Comparison of ENCODE assay signal across 8 cellular contexts in genomic region chr11:67353317-67354313, GRCh38. TPM values are rescaled to one million over a fixed set of nuclear protein-coding genes. Genes with fewer than 3 reads are reported as not detected.
DNase-seq lines count a peak whose midpoint lies in the region; ATAC-seq and FAIRE-seq lines count a peak whose summit lies in the region.

Gene POLD4 (minus strand): TSS chr11:67353546. CDS start chr11:67353399, 147 bp downstream.

- peak within 1 kb of the TSS; percentile 96 to 99 for H3K27ac Mint-ChIP-seq in effector memory CD8-positive, alpha-beta T cell

- H2AFZ ChIP-seq in mesenchymal stem cell (ENCODE audit: low read depth, low read length), result no peak within 1 kb of the TSS

- H3K23ac ChIP-seq in mesenchymal stem cell (ENCODE audit: low read length in 2 of 2), result peak within 1 kb of the TSS; percentile 9 to 16

- H3K9me3 ChIP-seq in mesenchymal stem cell (ENCODE audit: control insufficient read depth, low read length), result no peaks in the 10 kb centered on the region

- H3K9ac ChIP-seq in mesenchymal stem cell (ENCODE audit: low read length), result peak within 1 kb of the TSS; percentile 94

- H4K8ac ChIP-seq in mesenchymal stem cell (ENCODE audit: low read length), result peak within 1 kb of the TSS; percentile 95

- FAIRE-seq in HTR-8/SVneo (lab: Jason Lieb, UNC), result peak; percentile 96

- peak within 1 kb of the TSS; percentile 98 for H4K91ac ChIP-seq in mesenchymal stem cell (ENCODE audit: low read length)

- H3K9me3 Mint-ChIP-seq in effector memory CD8-positive, alpha-beta T cell, result no peaks in the 10 kb centered on the region

- peaks cover 18% of the 10 kb centered on the region for H3K36me3 Mint-ChIP-seq in effector memory CD8-positive, alpha-beta T cell (ENCODE audit: insufficient read depth)

- H3K4ac ChIP-seq in mesenchymal stem cell (ENCODE audit: low read depth in 1 of 2, low read length in 2 of 2), result peak within 1 kb of the TSS; percentile 69 to 83

- peak within 1 kb of the TSS; percentile 99 for H3K27ac ChIP-seq in mesenchymal stem cell (ENCODE audit: low read length, poor library complexity, severe bottlenecking)

- no peaks in the 10 kb centered on the region for H3K27me3 Mint-ChIP-seq in effector memory CD8-positive, alpha-beta T cell

- no peaks in the 10 kb centered on the region for H3K27me3 ChIP-seq in mesenchymal stem cell (ENCODE audit: control insufficient read depth in 1 of 2, insufficient read depth in 1 of 2, low read length in 2 of 2)

- peak within 1 kb of the TSS in 1 of 2 experiments; percentile 88 for H3K14ac ChIP-seq in mesenchymal stem cell (ENCODE audit: low read length in 2 of 2)

- peaks cover 38 to 52% of the 10 kb centered on the region in 2 donors for H3K4me1 Mint-ChIP-seq in effector memory CD8-positive, alpha-beta T cell (ENCODE audit: low read depth in 2 of 2)

- 5% methylated on average over 30 of the region's 42 CpGs for WGBS in mesenchymal stem cell

- peaks cover 7% of the 10 kb centered on the region for H3K79me1 ChIP-seq in mesenchymal stem cell (replicated peaks; ENCODE audit: low read length, poor library complexity, severe bottlenecking)

- H2BK5ac ChIP-seq in mesenchymal stem cell (ENCODE audit: low read depth, low read length, poor library complexity, severe bottlenecking), result peak within 1 kb of the TSS; percentile 87

- H2BK12ac ChIP-seq in mesenchymal stem cell (ENCODE audit: low read length in 2 of 2), result peak within 1 kb of the TSS; percentile 65 to 82

- peak within 1 kb of the TSS; percentile 94 to 95 for H3K18ac ChIP-seq in mesenchymal stem cell (ENCODE audit: low read depth in 1 of 2, low read length in 2 of 2)

- H3K36me3 ChIP-seq in mesenchymal stem cell (ENCODE audit: control insufficient read depth in 1 of 2, insufficient read depth in 2 of 2, low read depth in 1 of 2, low read length in 2 of 2), result peaks cover 5 to 6% of the 10 kb centered on the region in 2 experiments

- peak; percentile 74 for ATAC-seq in GM21381 (IDR thresholded peaks at IDR 0.05; ENCODE audit: unreplicated experiment)
- ATAC-seq in effector memory CD8-positive, alpha-beta T cell (replicated peaks), result peak; percentile 85

- peak within 1 kb of the TSS; percentile 90 for H2BK15ac ChIP-seq in mesenchymal stem cell (ENCODE audit: low read depth, poor library complexity, severe bottlenecking)

- H2BK120ac ChIP-seq in mesenchymal stem cell (ENCODE audit: low read depth, low read length), result peak within 1 kb of the TSS; percentile 82

- peaks cover 53% of the 10 kb centered on the region for H3K4me1 ChIP-seq in mesenchymal stem cell (ENCODE audit: control insufficient read depth, insufficient read depth, low read depth, low read length)

- H3K4me2 ChIP-seq in mesenchymal stem cell (ENCODE audit: low read length, poor library complexity, severe bottlenecking), result peak within 1 kb of the TSS; percentile 84

- H2AK5ac ChIP-seq in mesenchymal stem cell (ENCODE audit: low read length, severe bottlenecking), result peak within 1 kb of the TSS; percentile 91

- H3K4me3 Mint-ChIP-seq in effector memory CD8-positive, alpha-beta T cell, result peak within 1 kb of the TSS; percentile 92 to 96

- DNase-seq in COR-L47 (lab: John Stamatoyannopoulos, UW), result peak; percentile 87
- DNase-seq in HTR-8/SVneo (ENCODE audit: insufficient read length, low spot score), result peak; percentile 99
- peak; percentile 98 for DNase-seq in NOMO-1 treated with DMSO at 0.1 percent for 48 hours (lab: John Stamatoyannopoulos, UW; ENCODE audit: unreplicated experiment)
- peak; percentile 89 to 91 for DNase-seq in activated CD8-positive, alpha-beta memory T cell treated with anti-CD3 and anti-CD28 coated beads for 4 hours (ENCODE audit: low read depth in 2 of 2)
- DNase-seq in effector memory CD8-positive, alpha-beta T cell, result peak; percentile 91 to 93 (median 92)
- DNase-seq in mesenchymal stem cell, result peak; percentile 98
- peak; percentile 92 for DNase-seq in stimulated activated CD8-positive, alpha-beta memory T cell treated with anti-CD3 and anti-CD28 coated beads, Interleukin-12 subunit alpha, Interleukin-12 subunit beta, amount 100 ng/mL, for 24 hours (ENCODE audit: extremely low read depth)

- H3K4me3 ChIP-seq in mesenchymal stem cell (ENCODE audit: insufficient read depth in 1 of 2, low read depth in 1 of 2, low read length in 2 of 2), result peak within 1 kb of the TSS; percentile 73 to 89

RNA-seq across cellular contexts. Expression of gene POLD4, which starts in this region (rescaled TPM):
- 117 TPM for polyA plus RNA-seq in mesenchymal stem cell (2013, experiment 1 of 2)
- 117 TPM for polyA plus RNA-seq in mesenchymal stem cell (2013, experiment 2 of 2)

Comparison
In these comparisons a context has a peak if more than half of its experiments do, and no peak if none do; other contexts are left out.
1. Peak in every context shown above with its lines: DNase-seq, ATAC-seq, H3K4me3 ChIP-seq and H3K27ac ChIP-seq.